Comparison of ENCODE assay signal across 11 cellular contexts in the genomic region with DNA sequence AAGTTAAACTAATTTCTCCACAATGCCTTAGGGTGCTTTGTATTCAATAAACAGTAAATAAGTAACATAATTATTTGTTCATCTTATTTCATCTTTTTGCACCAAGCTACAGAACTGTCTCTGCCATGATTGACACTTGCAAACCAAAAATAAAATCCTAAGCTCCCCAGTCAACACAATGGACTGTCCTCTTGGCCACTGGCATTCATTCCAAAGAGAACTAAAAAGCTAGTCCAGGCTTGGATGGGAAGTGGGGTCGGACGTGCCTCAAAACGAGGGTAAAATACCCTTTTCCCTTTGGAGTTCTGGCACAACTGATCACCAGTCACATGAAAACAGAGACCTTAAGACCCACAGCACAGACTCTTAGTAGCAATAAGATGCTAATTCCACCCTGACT.
"Had no signal": no experiment of that assay in that cellular context is flagged by ENCODE, and none has a peak within 500 bp of the region (broad histone marks: within the 10 kb centered on the region; RNA-seq: fewer than 3 reads in every experiment).

No MANE protein-coding gene starts in this region.

- DNase-seq: activated CD4-positive, alpha-beta T cell treated with anti-CD3 and anti-CD28 coated beads, Interleukin-2, amount 50 U/mL, for 1 hour; activated T-cell treated with anti-CD3 and anti-CD28 coated beads, Interleukin-2, amount 50 U/mL, for 1 hour; amygdala; heart left ventricle; islet precursor cell; left lung; stimulated activated CD4-positive, alpha-beta T cell treated with anti-CD3 and anti-CD28 coated beads, Interleukin-15, amount 100 ng/mL, for 24 hours; stimulated activated CD4-positive, alpha-beta T cell treated with anti-CD3 and anti-CD28 coated beads, Interleukin-4, amount 100 ng/mL, for 24 hours had no signal

- H3K4me1 ChIP-seq: breast epithelium, heart left ventricle, left lung had no signal

- H3K4me3 ChIP-seq: breast epithelium, heart left ventricle, left lung had no signal

- H3K9me3 ChIP-seq: breast epithelium, heart left ventricle, left lung had no signal

- ATAC-seq: activated naive CD4-positive, alpha-beta T cell treated with anti-CD3 and anti-CD28 coated beads, Interleukin-2, amount 50 U/mL, for 72 hours; esophagus mucosa; heart left ventricle; left lung had no signal

- H3K27ac ChIP-seq: heart left ventricle, left lung had no signal

- H3K27me3 ChIP-seq: breast epithelium, left lung had no signal

- H3K36me3 ChIP-seq: breast epithelium, heart left ventricle, left lung had no signal
